ENCODE assay signal across 16 cellular contexts in genomic region chr10:10294801-10295515, GRCh38.
DNase-seq lines count a peak whose midpoint lies in the region; ATAC-seq and TF ChIP-seq lines count a peak whose summit lies in the region.
"Had no signal": no experiment of that assay in that cellular context is flagged by ENCODE, and none has a peak within 500 bp of the region (broad histone marks: within the 10 kb centered on the region; RNA-seq: fewer than 3 reads in every experiment).

No MANE protein-coding gene starts in this region.

- intact Hi-C loops in sciatic nerve (cut with DNase I): no loop called here
- intact Hi-C loops in Calu3 (cut with micrococcal nuclease; ENCODE audit: unreplicated experiment): no loop called here
- intact Hi-C loops in CD4-positive, alpha-beta T cell (cut with DNase I, micrococcal nuclease): no loop called here

- H3K27ac Mint-ChIP-seq in Calu3 (ENCODE audit: unreplicated experiment): no peak overlapping the region
- no peak overlapping the region for H3K27ac Mint-ChIP-seq in CD4-positive, alpha-beta T cell
- H3K27ac Mint-ChIP-seq: activated naive CD4-positive, alpha-beta T cell treated with anti-CD3 and anti-CD28 coated beads, Interleukin-2, amount 50 U/mL, for 24 hours; CD4-positive, CD25-positive, alpha-beta regulatory T cell; stimulated activated effector memory CD8-positive, alpha-beta T cell treated with anti-CD3 and anti-CD28 coated beads, Interleukin-12 subunit alpha, Interleukin-12 subunit beta, amount 100 ng/mL, for 72 hours had no signal

- H3K4me3 ChIP-seq in RWPE2 (ENCODE audit: severe bottlenecking): no peak overlapping the region
- peak overlapping the region; percentile 60; the same call in 1 of the 2 replicates for H3K4me3 ChIP-seq in iPS-20b (ENCODE audit: low read length)
- H3K4me3 ChIP-seq: sigmoid colon had no signal

- POLR2A ChIA-PET in CD4-positive, alpha-beta T cell (lab: Charles Lee): no interaction called here

- H3K36me3 Mint-ChIP-seq in Calu3 (ENCODE audit: insufficient read depth, unreplicated experiment): no peaks in the 10 kb centered on the region
- H3K36me3 Mint-ChIP-seq in CD4-positive, alpha-beta T cell (ENCODE audit: low read depth): no peaks in the 10 kb centered on the region
- H3K36me3 Mint-ChIP-seq: activated naive CD4-positive, alpha-beta T cell treated with anti-CD3 and anti-CD28 coated beads, Interleukin-2, amount 50 U/mL, for 24 hours; CD4-positive, CD25-positive, alpha-beta regulatory T cell; stimulated activated effector memory CD8-positive, alpha-beta T cell treated with anti-CD3 and anti-CD28 coated beads, Interleukin-12 subunit alpha, Interleukin-12 subunit beta, amount 100 ng/mL, for 72 hours had no signal

- no peak for TF ChIP-seq CTCF in RWPE2 (IDR thresholded peaks at IDR 0.05; ENCODE audit: poor library complexity, severe bottlenecking)
- TF ChIP-seq CTCF in Calu3 (IDR thresholded peaks at IDR 0.05; ENCODE audit: unreplicated experiment): no peak
- no peak for TF ChIP-seq CTCF in CD4-positive, alpha-beta T cell (IDR thresholded peaks at IDR 0.05)

- H3K9me3 ChIP-seq in RWPE2 (ENCODE audit: severe bottlenecking) (no peaks in the 10 kb centered on the region), iPS-20b (ENCODE audit: insufficient read depth, low read depth, low read length) (no peaks in the 10 kb centered on the region; the same call in 1 of the 2 replicates)
- no peaks in the 10 kb centered on the region for H3K9me3 ChIP-seq in CD4-positive, alpha-beta T cell (ENCODE audit: control insufficient read depth, low read length)
- H3K9me3 ChIP-seq: sigmoid colon had no signal

- no peak overlapping the region for H3K4me3 Mint-ChIP-seq in Calu3 (ENCODE audit: low read depth, unreplicated experiment)
- H3K4me3 Mint-ChIP-seq in CD4-positive, alpha-beta T cell: no peak overlapping the region
- H3K4me3 Mint-ChIP-seq: activated naive CD4-positive, alpha-beta T cell treated with anti-CD3 and anti-CD28 coated beads, Interleukin-2, amount 50 U/mL, for 24 hours; CD4-positive, CD25-positive, alpha-beta regulatory T cell; stimulated activated effector memory CD8-positive, alpha-beta T cell treated with anti-CD3 and anti-CD28 coated beads, Interleukin-12 subunit alpha, Interleukin-12 subunit beta, amount 100 ng/mL, for 72 hours had no signal

- ATAC-seq in RWPE2 (ENCODE audit: low read depth): no peak
- ATAC-seq in sciatic nerve: peak; percentile 26
- ATAC-seq in CD4-positive, alpha-beta T cell (ENCODE audit: poor library complexity): no peak
- ATAC-seq: left cardiac atrium; stimulated activated effector memory CD8-positive, alpha-beta T cell treated with anti-CD3 and anti-CD28 coated beads, Interleukin-12 subunit alpha, Interleukin-12 subunit beta, amount 100 ng/mL, for 72 hours had no signal

- no peaks in the 10 kb centered on the region for H3K4me1 Mint-ChIP-seq in Calu3 (ENCODE audit: low read depth, unreplicated experiment)
- H3K4me1 Mint-ChIP-seq in CD4-positive, alpha-beta T cell (ENCODE audit: low read depth): no peaks in the 10 kb centered on the region
- H3K4me1 Mint-ChIP-seq: activated naive CD4-positive, alpha-beta T cell treated with anti-CD3 and anti-CD28 coated beads, Interleukin-2, amount 50 U/mL, for 24 hours; CD4-positive, CD25-positive, alpha-beta regulatory T cell; stimulated activated effector memory CD8-positive, alpha-beta T cell treated with anti-CD3 and anti-CD28 coated beads, Interleukin-12 subunit alpha, Interleukin-12 subunit beta, amount 100 ng/mL, for 72 hours had no signal

- H3K27me3 ChIP-seq in RWPE2 (ENCODE audit: insufficient read depth, poor library complexity, severe bottlenecking) (no peaks in the 10 kb centered on the region), iPS-20b (ENCODE audit: insufficient read depth, low read length) (no peaks in the 10 kb centered on the region)
- H3K27me3 ChIP-seq in CD4-positive, alpha-beta T cell (ENCODE audit: control insufficient read depth, insufficient read depth, low read length): no peaks in the 10 kb centered on the region
- H3K27me3 ChIP-seq: sigmoid colon had no signal

- H3K27ac ChIP-seq in RWPE2 (ENCODE audit: poor library complexity, severe bottlenecking) (no peak overlapping the region), iPS-20b (ENCODE audit: low read length) (peak overlapping the region; percentile 47)
- no peak overlapping the region for H3K27ac ChIP-seq in CD4-positive, alpha-beta T cell (ENCODE audit: low read depth, low read length)
- H3K27ac ChIP-seq: sigmoid colon had no signal

- no peaks in the 10 kb centered on the region for H3K27me3 Mint-ChIP-seq in Calu3 (ENCODE audit: unreplicated experiment)
- H3K27me3 Mint-ChIP-seq in CD4-positive, alpha-beta T cell: no peaks in the 10 kb centered on the region
- H3K27me3 Mint-ChIP-seq: activated naive CD4-positive, alpha-beta T cell treated with anti-CD3 and anti-CD28 coated beads, Interleukin-2, amount 50 U/mL, for 24 hours; CD4-positive, CD25-positive, alpha-beta regulatory T cell had no signal

- peak overlapping the region; percentile 39; the same call in 1 of the 2 replicates for H3K9ac ChIP-seq in iPS-20b (ENCODE audit: low read depth, low read length)

- H3K9me3 Mint-ChIP-seq in Calu3 (ENCODE audit: low read depth, unreplicated experiment): peaks cover 9% of the 10 kb centered on the region
- no peaks in the 10 kb centered on the region for H3K9me3 Mint-ChIP-seq in CD4-positive, alpha-beta T cell
- H3K9me3 Mint-ChIP-seq: activated naive CD4-positive, alpha-beta T cell treated with anti-CD3 and anti-CD28 coated beads, Interleukin-2, amount 50 U/mL, for 24 hours had no signal

- DNase-seq in NCI-H1436 (lab: John Stamatoyannopoulos, UW) (peak; percentile 0), NCI-H1436 treated with DMSO at 0.1 percent for 48 hours (lab: John Stamatoyannopoulos, UW) (no peak), RWPE2 (ENCODE audit: low spot score) (peak; percentile 37), sciatic nerve (ENCODE audit: low spot score) (no peak), Calu3 (no peak), hepatic stellate cell (ENCODE audit: low spot score) (no peak)
- no peak for DNase-seq in CD4-positive, alpha-beta T cell
- DNase-seq: activated CD4-positive, CD25-positive, alpha-beta regulatory T cell treated with anti-CD3 and anti-CD28 coated beads, Interleukin-2, amount 50 U/mL, for 72 hours; activated CD8-positive, alpha-beta memory T cell treated with anti-CD3 and anti-CD28 coated beads, Interleukin-2, amount 50 U/mL, for 48 hours; CD4-positive, CD25-positive, alpha-beta regulatory T cell; left cardiac atrium; NCI-H510A; sigmoid colon had no signal

- CTCF ChIA-PET in Calu3 (lab: Charles Lee): interaction anchor here (0.8 kb wide), 1 partner anchor 73 kb away, joined by 3 read pairs; no protein-coding TSS in a partner anchor
- CTCF ChIA-PET in CD4-positive, alpha-beta T cell (lab: Charles Lee): no interaction called here

- no TSS peak for BruUV-seq in Calu3 (replicated peaks; lab: Mats Ljungman, UMichigan)

- H3K4me1 ChIP-seq in RWPE2 (ENCODE audit: insufficient read depth, poor library complexity, severe bottlenecking): no peaks in the 10 kb centered on the region
- H3K4me1 ChIP-seq in iPS-20b (ENCODE audit: insufficient read depth, low read length): peaks cover 31% of the 10 kb centered on the region

- no peaks in the 10 kb centered on the region for H3K36me3 ChIP-seq in RWPE2 (ENCODE audit: low read depth)
- H3K36me3 ChIP-seq in iPS-20b (ENCODE audit: insufficient read depth, low read depth, low read length): no peaks in the 10 kb centered on the region
- H3K36me3 ChIP-seq: sigmoid colon had no signal

Comparison
In these comparisons a context has a peak if more than half of its experiments do, and no peak if none do; other contexts are left out.
1. DNase-seq: peak in NCI-H1436 (single experiment) and RWPE2 (single experiment); none in NCI-H1436 treated with DMSO at 0.1 percent for 48 hours (single experiment), sciatic nerve (single experiment), Calu3 (single experiment), hepatic stellate cell (single experiment) and CD4-positive, alpha-beta T cell (0 of 10).